ENCODE assay signal across 8 cellular contexts in the genomic region with DNA sequence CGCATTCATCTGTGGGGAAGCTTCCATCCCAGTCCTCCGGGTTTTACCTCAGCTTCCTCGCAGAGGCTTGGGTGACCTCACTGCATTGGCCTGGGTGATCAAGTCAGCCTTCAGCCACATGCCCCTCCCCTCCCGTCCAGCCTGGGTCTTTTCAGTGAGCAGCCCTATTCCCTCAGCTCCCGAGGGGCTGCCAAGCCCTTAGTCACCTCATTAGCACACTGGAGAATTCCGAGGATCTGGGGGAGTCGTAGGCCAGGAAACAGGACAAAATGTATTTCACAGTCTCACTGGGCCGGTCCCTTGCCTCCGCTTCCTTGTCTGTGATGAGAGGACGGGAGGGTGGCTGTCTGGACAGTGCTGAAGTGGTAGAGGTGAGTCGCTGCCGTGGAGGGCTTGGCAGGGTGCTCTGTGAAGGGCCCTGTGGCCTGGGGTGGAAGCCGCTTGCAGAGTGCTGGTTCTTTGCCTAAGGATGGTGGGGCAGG. TPM values are rescaled to one million over a fixed set of nuclear protein-coding genes. Genes with fewer than 3 reads are reported as not detected.
A peak's percentile ranks its signal among the peaks of the same experiment; 100 is the strongest.
DNase-seq lines count a peak whose midpoint lies in the region; ATAC-seq, FAIRE-seq and TF ChIP-seq lines count a peak whose summit lies in the region.

No MANE protein-coding gene starts in this region.

- H4K8ac ChIP-seq in H9 (replicated peaks; ENCODE audit: insufficient read length, low read depth, low read length): no peak overlapping the region

- no peak overlapping the region for H4K5ac ChIP-seq in H9 (ENCODE audit: insufficient read length, low read depth, low read length)

- no CpG with 5 or more reads among the region's 13 CpGs for whole genome bisulfite sequencing in H9 (ENCODE audit: extremely low coverage, insufficient read length, low lambda C conversion rate)
- WGBS in stomach, 5 donors: 65 to 80% (median 73%) methylated on average over 12 to 13 of the region's 13 CpGs

- H3K27ac Mint-ChIP-seq in H9: peak overlapping the region; percentile 18 to 78 (median 60); a peak in 3 of 7 replicates
- H3K27ac Mint-ChIP-seq in brain: peak overlapping the region; percentile 48 to 90 (median 77)
- peak overlapping the region in 4 of 8 donors; percentile 17 to 82 (median 70) for H3K27ac Mint-ChIP-seq in CD8-positive, alpha-beta memory T cell

- H3K9me3 Mint-ChIP-seq in H9: no peaks in the 10 kb centered on the region
- H3K9me3 Mint-ChIP-seq in brain: peaks cover 6 to 30% (median 12%) of the 10 kb centered on the region in 5 experiments
- H3K9me3 Mint-ChIP-seq in CD8-positive, alpha-beta memory T cell: peaks cover 0 to 7% (median 2%) of the 10 kb centered on the region in 5 donors

- no peak overlapping the region for H2BK20ac ChIP-seq in H9 (ENCODE audit: low read depth, low read length, poor library complexity, severe bottlenecking)

- ATAC-seq in HG02678 (IDR thresholded peaks at IDR 0.05; ENCODE audit: unreplicated experiment) (no peak), HG03460 (IDR thresholded peaks at IDR 0.05; ENCODE audit: unreplicated experiment) (no peak)

- no peak overlapping the region for H2BK15ac ChIP-seq in H9 (ENCODE audit: low read depth, low read length)

- H3K56ac ChIP-seq in H9 (ENCODE audit: insufficient read length, low read depth, low read length): no peak overlapping the region

- H3K27me3 ChIP-seq in H9 (ENCODE audit: insufficient read depth, low read length) (no peaks in the 10 kb centered on the region), stomach (no peaks in the 10 kb centered on the region)
- no peaks in the 10 kb centered on the region for H3K27me3 ChIP-seq in CD8-positive, alpha-beta memory T cell (ENCODE audit: insufficient read depth, low read length, poor library complexity, severe bottlenecking)

- H3K27me3 Mint-ChIP-seq in H9 (ENCODE audit: low read depth) (no peaks in the 10 kb centered on the region), brain (no peaks in the 10 kb centered on the region)
- H3K27me3 Mint-ChIP-seq in CD8-positive, alpha-beta memory T cell: no peaks in the 10 kb centered on the region

- peaks cover 11% of the 10 kb centered on the region; the same call in 1 of the 2 replicates for H3K79me2 ChIP-seq in H9 (ENCODE audit: insufficient read depth, low read length)

- intact Hi-C loops in kidney (cut with DNase I) (no loop called here), stomach (cut with DNase I; ENCODE audit: low total_unique reads) (no loop called here)

- TF ChIP-seq EP300 in stomach (IDR thresholded peaks at IDR 0.05): no peak

- H3K4me3 ChIP-seq in kidney (ENCODE audit: low read length in 2 of 2) (no peak overlapping the region), stomach (no peak overlapping the region)
- H3K4me3 ChIP-seq in CD8-positive, alpha-beta memory T cell (ENCODE audit: low read length): no peak overlapping the region

- H3K18ac ChIP-seq in H9 (ENCODE audit: insufficient read length, low read depth, low read length): no peak overlapping the region

- no peak overlapping the region for H3K4me2 ChIP-seq in H9 (ENCODE audit: insufficient read depth, insufficient read length, low read length)

- H3K4me3 Mint-ChIP-seq in H9 (no peak overlapping the region), brain (peak overlapping the region in 2 of 5 experiments; percentile 14 to 64)
- no peak overlapping the region for H3K4me3 Mint-ChIP-seq in CD8-positive, alpha-beta memory T cell

- no peaks in the 10 kb centered on the region for H4K20me1 ChIP-seq in H9 (ENCODE audit: control insufficient read depth, insufficient read depth, insufficient read length)

- no peak overlapping the region for H2BK120ac ChIP-seq in H9 (ENCODE audit: low read depth, low read length, poor library complexity, severe bottlenecking)

- TF ChIP-seq CTCF in H9 (conservative IDR thresholded peaks at IDR 0.05) (no peak), brain (conservative IDR thresholded peaks at IDR 0.05) (no peak), kidney (IDR thresholded peaks at IDR 0.05; ENCODE audit: borderline replicate concordance, extremely low read depth, insufficient read depth) (no peak), stomach (IDR thresholded peaks at IDR 0.05) (no peak)

- H3K4me1 ChIP-seq in H9 (ENCODE audit: insufficient read depth, low read length) (peaks cover 2% of the 10 kb centered on the region; the same call in 1 of the 2 replicates), kidney (ENCODE audit: control insufficient read depth in 1 of 2, insufficient read depth in 1 of 2, low read depth in 1 of 2, low read length in 2 of 2) (peaks cover 13 to 22% of the 10 kb centered on the region in 2 donors), stomach (peaks cover 4 to 67% (median 43%) of the 10 kb centered on the region in 4 donors)
- no peaks in the 10 kb centered on the region for H3K4me1 ChIP-seq in CD8-positive, alpha-beta memory T cell (ENCODE audit: insufficient read depth, low read length)

- TF ChIP-seq POLR2A in stomach (IDR thresholded peaks at IDR 0.05): no peak

- H3K9me3 ChIP-seq in H9 (ENCODE audit: control insufficient read depth, low read depth, low read length) (no peaks in the 10 kb centered on the region), kidney (ENCODE audit: control insufficient read depth in 1 of 2, low read length in 2 of 2) (no peaks in the 10 kb centered on the region), stomach (no peaks in the 10 kb centered on the region)
- no peaks in the 10 kb centered on the region for H3K9me3 ChIP-seq in CD8-positive, alpha-beta memory T cell (ENCODE audit: low read length)

- H2AK5ac ChIP-seq in H9 (ENCODE audit: insufficient read length, low read length): no peak overlapping the region

- H3K4me1 Mint-ChIP-seq in H9 (peaks cover 38 to 55% of the 10 kb centered on the region in 2 experiments), brain (peaks cover 68% of the 10 kb centered on the region)
- peaks cover 28 to 52% (median 44%) of the 10 kb centered on the region in 3 donors for H3K4me1 Mint-ChIP-seq in CD8-positive, alpha-beta memory T cell

- POLR2A ChIA-PET in CD8-positive, alpha-beta memory T cell (lab: Charles Lee): no interaction called here

- CTCF ChIA-PET in CD8-positive, alpha-beta memory T cell (lab: Charles Lee): no interaction called here

- no peak overlapping the region for H3K4ac ChIP-seq in H9 (ENCODE audit: low read depth, low read length)

- H4K91ac ChIP-seq in H9 (ENCODE audit: insufficient read length, low read depth, low read length): no peak overlapping the region

- no peak for DNase-seq in H9
- peak; percentile 87 for DNase-seq in kidney
- DNase-seq in stomach: no peak
- DNase-seq in CD8-positive, alpha-beta memory T cell: no peak
- no peak for DNase-seq in NCI-H524 (lab: John Stamatoyannopoulos, UW)

- H3K14ac ChIP-seq in H9 (ENCODE audit: insufficient read depth, low read length): no peak overlapping the region

- H3K23me2 ChIP-seq in H9 (ENCODE audit: insufficient read length, low read depth, low read length, poor library complexity, severe bottlenecking): no peaks in the 10 kb centered on the region

- no peak overlapping the region for H3K9ac ChIP-seq in H9 (ENCODE audit: extremely low read depth, insufficient read length, low read length)
- no peak overlapping the region for H3K9ac ChIP-seq in kidney (ENCODE audit: low read length in 2 of 2)

- H3K27ac ChIP-seq in H9 (ENCODE audit: insufficient read length, low read depth, low read length) (no peak overlapping the region), kidney (ENCODE audit: low read depth in 2 of 2, low read length in 2 of 2) (no peak overlapping the region), stomach (peak overlapping the region in 4 of 5 donors; percentile 25 to 72 (median 46))
- no peak overlapping the region for H3K27ac ChIP-seq in CD8-positive, alpha-beta memory T cell (ENCODE audit: low read depth, low read length)

- H3K36me3 Mint-ChIP-seq in H9 (ENCODE audit: insufficient read depth in 1 of 3, low read depth in 3 of 3) (peaks cover 0 to 3% (median 0%) of the 10 kb centered on the region in 3 experiments; a peak in 1 of 7 replicates), brain (peaks cover 57% of the 10 kb centered on the region)
- H3K36me3 Mint-ChIP-seq in CD8-positive, alpha-beta memory T cell: peaks cover 10 to 24% (median 24%) of the 10 kb centered on the region in 3 donors

- no peak overlapping the region for H2AFZ ChIP-seq in H9 (ENCODE audit: low read length)

- H3K79me1 ChIP-seq in H9 (ENCODE audit: insufficient read depth, low read depth, low read length, poor library complexity, severe bottlenecking): peaks cover 4% of the 10 kb centered on the region

- FAIRE-seq in kidney (lab: Jason Lieb, UNC): no peak

- H3T11ph ChIP-seq in H9 (ENCODE audit: low read length): no peak overlapping the region

- H2BK12ac ChIP-seq in H9 (ENCODE audit: insufficient read length, low read depth, low read length): no peak overlapping the region

- no peak overlapping the region for H2BK5ac ChIP-seq in H9 (ENCODE audit: insufficient read length, low read length)

- no peaks in the 10 kb centered on the region for H3K36me3 ChIP-seq in kidney (ENCODE audit: control insufficient read depth in 1 of 2, insufficient read depth in 2 of 2, low read length in 2 of 2)
- H3K36me3 ChIP-seq in stomach: peaks cover 0 to 9% (median 2%) of the 10 kb centered on the region in 4 donors
- no peaks in the 10 kb centered on the region for H3K36me3 ChIP-seq in CD8-positive, alpha-beta memory T cell (ENCODE audit: insufficient read depth, low read length)

- H3K23ac ChIP-seq in H9 (ENCODE audit: insufficient read length, low read depth, low read length): no peak overlapping the region

RNA-seq across cellular contexts. Expression of gene KDM4B, which starts 19.9 kb away (rescaled TPM):
- total RNA-seq in H9 (2021): 41.8 and 43.7 TPM in 2 replicates
- 41.0 TPM for polyA plus RNA-seq in brain (ENCODE audit: insufficient read depth, low read depth, low replicate concordance)
- 35.7 TPM for total RNA-seq in kidney
- 6.6 TPM for polyA plus RNA-seq in kidney (ENCODE audit: insufficient read depth, low read depth, low replicate concordance)
- 100 to 1,000 TPM in 2 of 5 donors, 10 to 100 TPM in 3; 22.9 to 202 (median 59.1) TPM for total RNA-seq in stomach
- polyA plus RNA-seq in stomach: 10 to 100 TPM in 2 of 3 donors, 1 to 10 TPM in 1; 5.2 to 10.1 (median 10.0) TPM
- total RNA-seq in CD8-positive, alpha-beta memory T cell: 10 to 100 TPM; 14.6 to 16.0 TPM
- polyA plus RNA-seq in CD8-positive, alpha-beta memory T cell: 14.6 TPM

Comparison
In these comparisons a context has a peak if more than half of its experiments do, and no peak if none do; other contexts are left out.
1. H3K27ac ChIP-seq: peak in stomach (4 of 5); none in H9 (single experiment), kidney (0 of 2) and CD8-positive, alpha-beta memory T cell (single experiment).